In genomic region chr6:75296811-75297779, GRCh38 we compare ENCODE assay signal across 8 cellular contexts. TPM values are rescaled to one million over a fixed set of nuclear protein-coding genes. Genes with fewer than 3 reads are reported as not detected.
A peak's percentile ranks its signal among the peaks of the same experiment; 100 is the strongest.
DNase-seq lines count a peak whose midpoint lies in the region; ATAC-seq, FAIRE-seq and TF ChIP-seq lines count a peak whose summit lies in the region.

No MANE protein-coding gene starts in this region.

- no peaks in the 10 kb centered on the region for H3K36me3 ChIP-seq in CD4-positive, alpha-beta memory T cell (ENCODE audit: insufficient read depth, low read length)
- H3K36me3 ChIP-seq in lung (ENCODE audit: control insufficient read depth in 2 of 2, insufficient read depth in 2 of 2, low read length in 2 of 2): no peaks in the 10 kb centered on the region

- POLR2A ChIA-PET in CD4-positive, alpha-beta memory T cell (lab: Charles Lee; ENCODE audit: partially characterized antibody): interaction anchor here (1.8 kb wide), 1 partner anchor 13 kb away, joined by 4 read pairs; the partner anchor contains the start of gene TMEM30A

- H3K4me1 Mint-ChIP-seq in CD4-positive, alpha-beta memory T cell: no peaks in the 10 kb centered on the region
- peaks cover 18% of the 10 kb centered on the region for H3K4me1 Mint-ChIP-seq in chondrocyte (ENCODE audit: low read depth)

- FAIRE-seq in GM19239 (lab: Jason Lieb, UNC): peak; percentile 85

- no peaks in the 10 kb centered on the region for H3K4me1 ChIP-seq in CD4-positive, alpha-beta memory T cell (ENCODE audit: insufficient read depth, low read length)
- peaks cover 2% of the 10 kb centered on the region in 2 donors for H3K4me1 ChIP-seq in lung (ENCODE audit: control insufficient read depth in 2 of 2, insufficient read depth in 2 of 2, low read length in 2 of 2)

- no peaks in the 10 kb centered on the region for H3K9me3 ChIP-seq in CD4-positive, alpha-beta memory T cell (ENCODE audit: control insufficient read depth in 1 of 2, low read length in 2 of 2)
- no peaks in the 10 kb centered on the region for H3K9me3 ChIP-seq in lung (ENCODE audit: control insufficient read depth in 2 of 2, insufficient read depth in 1 of 2, low read length in 1 of 2)

- H3K27me3 Mint-ChIP-seq in CD4-positive, alpha-beta memory T cell: no peaks in the 10 kb centered on the region
- no peaks in the 10 kb centered on the region for H3K27me3 Mint-ChIP-seq in chondrocyte (ENCODE audit: low read depth)

- DNase-seq in CD4-positive, alpha-beta memory T cell: peak in 4 of 5 donors; percentile 46 to 58 (median 52)
- DNase-seq in GM19239 (ENCODE audit: insufficient read length, low spot score) (no peak), NOMO-1 treated with DMSO at 0.1 percent for 48 hours (lab: John Stamatoyannopoulos, UW; ENCODE audit: unreplicated experiment) (peak; percentile 66), chondrocyte (ENCODE audit: low spot score) (no peak), lung (ENCODE audit: low spot score) (no peak), NCI-H187 treated with DMSO at 0.1 percent for 48 hours (lab: John Stamatoyannopoulos, UW) (no peak)

- H3K27me3 ChIP-seq in CD4-positive, alpha-beta memory T cell (ENCODE audit: insufficient read depth, low read length): no peaks in the 10 kb centered on the region
- no peaks in the 10 kb centered on the region for H3K27me3 ChIP-seq in lung (ENCODE audit: control insufficient read depth, insufficient read depth)

- intact Hi-C loops in CD4-positive, alpha-beta memory T cell (cut with micrococcal nuclease): loop anchor here (1.0 kb wide), 3 partner anchors 31 to 266 kb away; no protein-coding TSS in a partner anchor

- H3K27ac ChIP-seq in CD4-positive, alpha-beta memory T cell (ENCODE audit: low read depth, low read length): no peak overlapping the region
- H3K27ac ChIP-seq in lung (ENCODE audit: low read depth in 1 of 2, low read length in 1 of 2): no peak overlapping the region

- TF ChIP-seq CTCF in chondrocyte (IDR thresholded peaks at IDR 0.05) (peak; percentile 98), lung (IDR thresholded peaks at IDR 0.05; ENCODE audit: control extremely low read depth, extremely low read depth) (peak; percentile 45)

- H3K36me3 Mint-ChIP-seq in CD4-positive, alpha-beta memory T cell: no peaks in the 10 kb centered on the region
- H3K36me3 Mint-ChIP-seq in chondrocyte (ENCODE audit: low read depth): no peaks in the 10 kb centered on the region

- CTCF ChIA-PET in CD4-positive, alpha-beta memory T cell (lab: Charles Lee; ENCODE audit: partially characterized antibody): interaction anchor here (0.6 to 2.6 kb wide), 19 partner anchors 8 to 1367 kb away, joined by 3 to 8 read pairs (median 4); partner anchors contain the start of gene COX7A2

- H3K27ac Mint-ChIP-seq in CD4-positive, alpha-beta memory T cell: no peak overlapping the region
- H3K27ac Mint-ChIP-seq in chondrocyte (ENCODE audit: unreplicated experiment): no peak overlapping the region

- 13 to 14% methylated on average over 3 of the region's 3 CpGs for WGBS in lung, 2 donors

- ATAC-seq in HG03571 (IDR thresholded peaks at IDR 0.05; ENCODE audit: unreplicated experiment) (peak; percentile 50), lung (ENCODE audit: insufficient read depth, low FRiP score) (peak; percentile 53), GM18870 (IDR thresholded peaks at IDR 0.05; ENCODE audit: unreplicated experiment) (no peak)

- no peak overlapping the region for H3K4me3 ChIP-seq in CD4-positive, alpha-beta memory T cell (ENCODE audit: low read length in 2 of 2)
- H3K4me3 ChIP-seq in lung: no peak overlapping the region

- H3K9me3 Mint-ChIP-seq in CD4-positive, alpha-beta memory T cell: no peaks in the 10 kb centered on the region
- no peaks in the 10 kb centered on the region for H3K9me3 Mint-ChIP-seq in chondrocyte (ENCODE audit: low read depth)

- no peak overlapping the region for H3K4me3 Mint-ChIP-seq in CD4-positive, alpha-beta memory T cell
- H3K4me3 Mint-ChIP-seq in chondrocyte (ENCODE audit: unreplicated experiment): no peak overlapping the region

RNA-seq across cellular contexts. Expression of gene TMEM30A, which starts 12.5 kb away (rescaled TPM):
- 10 to 100 TPM; 73.6 to 78.3 TPM for total RNA-seq in CD4-positive, alpha-beta memory T cell
- polyA plus RNA-seq in CD4-positive, alpha-beta memory T cell: 10 to 100 TPM; 44.7 to 56.5 TPM
- total RNA-seq in chondrocyte (146 to 189 TPM (median 154 TPM) in 3 replicates), lung (100 to 1,000 TPM; 124 to 164 TPM)
- 10 to 100 TPM; 46.4 to 74.5 TPM for polyA plus RNA-seq in lung

RNA-seq across cellular contexts. Expression of gene COX7A2, which starts 53.5 kb away (rescaled TPM):
- total RNA-seq in CD4-positive, alpha-beta memory T cell: 100 to 1,000 TPM; 188 to 201 TPM
- polyA plus RNA-seq in CD4-positive, alpha-beta memory T cell: 1,000 to 10,000 TPM in 1 of 2 donors, 100 to 1,000 TPM in 1; 809 to 1,007 TPM
- total RNA-seq in chondrocyte (302 to 311 TPM (median 303 TPM) in 3 replicates), lung (100 to 1,000 TPM in 1 of 2 donors, 10 to 100 TPM in 1; 43.1 to 326 TPM)
- 100 to 1,000 TPM; 470 to 557 TPM for polyA plus RNA-seq in lung

Comparison
In these comparisons a context has a peak if more than half of its experiments do, and no peak if none do; other contexts are left out.
1. DNase-seq: peak in CD4-positive, alpha-beta memory T cell (4 of 5) and NOMO-1 treated with DMSO at 0.1 percent for 48 hours (single experiment); none in GM19239 (single experiment), chondrocyte (single experiment), lung (single experiment) and NCI-H187 treated with DMSO at 0.1 percent for 48 hours (single experiment).